ENCODE assay signal across 10 cellular contexts in genomic region chr11:65787649-65788622, GRCh38. TPM values are rescaled to one million over a fixed set of nuclear protein-coding genes. Genes with fewer than 3 reads are reported as not detected.
DNase-seq lines count a peak whose midpoint lies in the region; ATAC-seq and TF ChIP-seq lines count a peak whose summit lies in the region.
"Had no signal": no experiment of that assay in that cellular context is flagged by ENCODE, and none has a peak within 500 bp of the region (broad histone marks: within the 10 kb centered on the region; RNA-seq: fewer than 3 reads in every experiment).

No MANE protein-coding gene starts in this region.

- H3K27ac ChIP-seq in DOHH2 (ENCODE audit: low read depth, low read length) (no peak overlapping the region), ectodermal cell (ENCODE audit: insufficient read depth, low read depth, low read length, poor library complexity, severe bottlenecking) (no peak overlapping the region), neutrophil (no peak overlapping the region)
- H3K27ac ChIP-seq: left lung had no signal

- no peaks in the 10 kb centered on the region for H3F3A ChIP-seq in DOHH2 (ENCODE audit: control insufficient read depth, insufficient read depth)

- no peaks in the 10 kb centered on the region for H3K36me3 ChIP-seq in DOHH2 (ENCODE audit: control insufficient read depth, low read length)
- H3K36me3 ChIP-seq in MG63: no peaks in the 10 kb centered on the region
- H3K36me3 ChIP-seq in ectodermal cell (ENCODE audit: control insufficient read depth, insufficient read depth, low read length): no peaks in the 10 kb centered on the region
- H3K36me3 ChIP-seq in neutrophil: no peaks in the 10 kb centered on the region
- H3K36me3 ChIP-seq: left lung had no signal

- no peak for TF ChIP-seq CTCF in DOHH2 (IDR thresholded peaks at IDR 0.05; ENCODE audit: low read depth, low read length, poor library complexity, severe bottlenecking)
- no peak for TF ChIP-seq CTCF in neutrophil (IDR thresholded peaks at IDR 0.05)

- H3K9me3 ChIP-seq in DOHH2 (ENCODE audit: control insufficient read depth, insufficient read depth, low read length) (no peaks in the 10 kb centered on the region), MG63 (no peaks in the 10 kb centered on the region), ectodermal cell (ENCODE audit: control insufficient read depth, low read length) (no peaks in the 10 kb centered on the region), neutrophil (no peaks in the 10 kb centered on the region)
- H3K9me3 ChIP-seq: left lung had no signal

- ATAC-seq in GM18867 (IDR thresholded peaks at IDR 0.05; ENCODE audit: unreplicated experiment): no peak
- ATAC-seq in HG03097 (IDR thresholded peaks at IDR 0.05; ENCODE audit: low FRiP score, unreplicated experiment): no peak
- no peak for ATAC-seq in HG03045 (IDR thresholded peaks at IDR 0.05; ENCODE audit: unreplicated experiment)
- ATAC-seq in GM19023 (IDR thresholded peaks at IDR 0.05; ENCODE audit: unreplicated experiment): no peak

- peak; percentile 21 for DNase-seq in MG63
- DNase-seq: stimulated activated CD8-positive, alpha-beta memory T cell treated with anti-CD3 and anti-CD28 coated beads, Interleukin-4, amount 100 ng/mL, for 48 hours had no signal

- WGBS in ectodermal cell, 2 experiments: 2% methylated on average over 62 to 64 of the region's 64 CpGs

- peak overlapping the region; percentile 51 for H3K4me2 ChIP-seq in DOHH2 (ENCODE audit: low read length)

- H3K9me2 ChIP-seq in DOHH2 (replicated peaks; ENCODE audit: control insufficient read depth, low read length): no peaks in the 10 kb centered on the region

- H3K4me3 ChIP-seq in DOHH2 (ENCODE audit: low read length): peak overlapping the region; percentile 34
- H3K4me3 ChIP-seq in MG63: 0 out of 2 replicates have a peak overlapping the region, but pooled peaks have one; percentile 11
- peak overlapping the region; percentile 3 for H3K4me3 ChIP-seq in ectodermal cell (ENCODE audit: insufficient read depth, low read depth, low read length)
- peak overlapping the region; percentile 8 to 74 for H3K4me3 ChIP-seq in neutrophil (ENCODE audit: low read depth in 1 of 2, low read length in 1 of 2)

- peaks cover 58% of the 10 kb centered on the region for H3K27me3 ChIP-seq in DOHH2 (ENCODE audit: control insufficient read depth, low read length)
- peaks cover 25% of the 10 kb centered on the region for H3K27me3 ChIP-seq in MG63
- H3K27me3 ChIP-seq in ectodermal cell (ENCODE audit: control insufficient read depth, insufficient read depth, low read length, poor library complexity, severe bottlenecking): peaks cover 74% of the 10 kb centered on the region
- peaks cover 77% of the 10 kb centered on the region for H3K27me3 ChIP-seq in neutrophil

- H3K4me1 ChIP-seq in DOHH2 (ENCODE audit: control insufficient read depth, low read length) (peaks cover 41% of the 10 kb centered on the region), ectodermal cell (ENCODE audit: control insufficient read depth, insufficient read depth, low read length) (peaks cover 9% of the 10 kb centered on the region), neutrophil (ENCODE audit: control insufficient read depth in 1 of 2, insufficient read depth in 1 of 2, low read depth in 1 of 2, low read length in 1 of 2) (peaks cover 22 to 44% of the 10 kb centered on the region in 2 experiments)

- H3K79me2 ChIP-seq in DOHH2 (ENCODE audit: control insufficient read depth, low read length): no peaks in the 10 kb centered on the region

- H4K20me1 ChIP-seq in DOHH2 (ENCODE audit: control insufficient read depth, insufficient read depth, low read depth, low read length): no peaks in the 10 kb centered on the region; the same call in 1 of the 2 replicates

RNA-seq across cellular contexts. Expression of gene OVOL1, which starts 1.1 kb away (rescaled TPM):
- total RNA-seq in MG63 (2014; rRNA removed; shearing (Covaris generic); ENCODE audit: low replicate concordance): not detected in 2 replicates
- polyA plus RNA-seq in ectodermal cell (2013, experiment 1 of 4): not detected
- not detected for polyA plus RNA-seq in ectodermal cell (2013, experiment 2 of 4)
- polyA plus RNA-seq in ectodermal cell (2013, experiment 3 of 4): 0.11 TPM
- polyA plus RNA-seq in ectodermal cell (2013, experiment 4 of 4): not detected

RNA-seq across cellular contexts. Expression of gene AP5B1, which starts 7.2 kb away (rescaled TPM):
- 5.8 and 7.6 TPM in 2 replicates for total RNA-seq in MG63 (2014; rRNA removed; shearing (Covaris generic); ENCODE audit: low replicate concordance)
- 8.5 TPM for polyA plus RNA-seq in ectodermal cell (2013, experiment 1 of 4)
- 10.4 TPM for polyA plus RNA-seq in ectodermal cell (2013, experiment 2 of 4)
- 7.9 TPM for polyA plus RNA-seq in ectodermal cell (2013, experiment 3 of 4)
- polyA plus RNA-seq in ectodermal cell (2013, experiment 4 of 4): 8.9 TPM

RNA-seq across cellular contexts. Expression of gene SNX32, which starts 45.8 kb away (rescaled TPM):
- total RNA-seq in MG63 (2014; rRNA removed; shearing (Covaris generic); ENCODE audit: low replicate concordance): 0.43 TPM in 1 of 2 replicates, not detected in the other
- 3.9 TPM for polyA plus RNA-seq in ectodermal cell (2013, experiment 1 of 4)
- 5.1 TPM for polyA plus RNA-seq in ectodermal cell (2013, experiment 2 of 4)
- polyA plus RNA-seq in ectodermal cell (2013, experiment 3 of 4): 3.4 TPM
- polyA plus RNA-seq in ectodermal cell (2013, experiment 4 of 4): 4.3 TPM
